Comparison of ENCODE assay signal across 1 cellular context in genomic region chr1:108560430-108561144, GRCh38.
A peak's percentile ranks its signal among the peaks of the same experiment; 100 is the strongest.
TF ChIP-seq lines count a peak whose summit lies in the region.

No MANE protein-coding gene starts in this region.

TF ChIP-seq in K562, 482 proteins besides CTCF, POLR2A, EP300 and RAD21 (continued from another document):
- TF ChIP-seq ETS1 (conservative IDR thresholded peaks at IDR 0.05; ENCODE audit: control insufficient read depth, low read depth, low read length) (no peak), RBM34 (IDR thresholded peaks at IDR 0.05; ENCODE audit: borderline replicate concordance, insufficient read depth, low read length) (no peak), RNF2 (IDR thresholded peaks at IDR 0.05) (no peak), SIN3A (IDR thresholded peaks at IDR 0.05; ENCODE audit: borderline replicate concordance in 2 of 2, control insufficient read depth in 1 of 2, low read depth in 2 of 2, low read length in 2 of 2) (0 out of 4 replicates have a peak, but pooled peaks of 1 of the 2 experiments have one; percentile 35), KLF13 (tag; IDR thresholded peaks at IDR 0.05; ENCODE audit: borderline replicate concordance, low read depth) (no peak), ZNF23 (CRISPR knock-in tag; IDR thresholded peaks at IDR 0.05) (no peak), ELF1 (tag; IDR thresholded peaks at IDR 0.05) (no peak), POLR2AphosphoS2 (IDR thresholded peaks at IDR 0.05; ENCODE audit: low read length) (no peak), HDGF (IDR thresholded peaks at IDR 0.05) (peak; percentile 51; the same call in 1 of the 2 replicates), ZNF778 (CRISPR knock-in tag; IDR thresholded peaks at IDR 0.05) (no peak), HDAC2 (IDR thresholded peaks at IDR 0.05) (no peak), GATA2 (CRISPR knock-in tag; IDR thresholded peaks at IDR 0.05) (no peak), U2AF1 (optimal IDR thresholded peaks at IDR 0.05; ENCODE audit: low read depth, low read length) (no peak), JUN (IDR thresholded peaks at IDR 0.05; ENCODE audit: borderline replicate concordance, low read depth, low read length) (no peak), JUN (CRISPR knock-in tag; IDR thresholded peaks at IDR 0.05; ENCODE audit: borderline replicate concordance) (no peak), NFIX (CRISPR knock-in tag; IDR thresholded peaks at IDR 0.05; ENCODE audit: low read depth) (no peak), ZNF134 (CRISPR knock-in tag; conservative IDR thresholded peaks at IDR 0.05) (peak; percentile 97), USF2 (CRISPR knock-in tag; IDR thresholded peaks at IDR 0.05) (no peak), CREBBP (IDR thresholded peaks at IDR 0.05; ENCODE audit: low read depth, low read length) (no peak), TAF1 (IDR thresholded peaks at IDR 0.05; ENCODE audit: control insufficient read depth, extremely low read depth, insufficient read depth, low read length, severe bottlenecking) (peak; percentile 47), ZKSCAN3 (CRISPR knock-in tag; IDR thresholded peaks at IDR 0.05) (no peak), ZBTB34 (CRISPR knock-in tag; IDR thresholded peaks at IDR 0.05) (no peak), HSF4 (CRISPR knock-in tag; IDR thresholded peaks at IDR 0.05; ENCODE audit: borderline replicate concordance) (no peak), BRD4 (IDR thresholded peaks at IDR 0.05) (no peak), ELK3 (CRISPR knock-in tag; IDR thresholded peaks at IDR 0.05) (no peak), SP2 (IDR thresholded peaks at IDR 0.05; ENCODE audit: extremely low read depth, low read depth, low read length, poor library complexity, severe bottlenecking) (no peak), SOX6 (IDR thresholded peaks at IDR 0.05) (no peak), RCOR1 (IDR thresholded peaks at IDR 0.05; ENCODE audit: borderline replicate concordance in 1 of 2, low read depth in 2 of 2, low read length in 2 of 2) (peak in 1 of 2 experiments; percentile 7; a peak in 1 of 4 replicates), IRF2 (CRISPR knock-in tag; IDR thresholded peaks at IDR 0.05) (no peak)
